In genomic region chr16:88733630-88734360, GRCh38 we compare ENCODE assay signal across 1 cellular context.
TF ChIP-seq lines count a peak whose summit lies in the region.

No MANE protein-coding gene starts in this region.

TF ChIP-seq in HepG2, 621 proteins besides CTCF, POLR2A, EP300 and RAD21:
- TF ChIP-seq, protein P1, sequence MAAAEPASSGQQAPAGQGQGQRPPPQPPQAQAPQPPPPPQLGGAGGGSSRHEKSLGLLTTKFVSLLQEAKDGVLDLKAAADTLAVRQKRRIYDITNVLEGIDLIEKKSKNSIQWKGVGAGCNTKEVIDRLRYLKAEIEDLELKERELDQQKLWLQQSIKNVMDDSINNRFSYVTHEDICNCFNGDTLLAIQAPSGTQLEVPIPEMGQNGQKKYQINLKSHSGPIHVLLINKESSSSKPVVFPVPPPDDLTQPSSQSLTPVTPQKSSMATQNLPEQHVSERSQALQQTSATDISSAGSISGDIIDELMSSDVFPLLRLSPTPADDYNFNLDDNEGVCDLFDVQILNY (CRISPR knock-in tag; conservative IDR thresholded peaks at IDR 0.05) = no peak
- TF ChIP-seq ZNF280B (CRISPR knock-in tag; IDR thresholded peaks at IDR 0.05; ENCODE audit: borderline replicate concordance) = no peak
- no peak for TF ChIP-seq ZNF33B (CRISPR knock-in tag; IDR thresholded peaks at IDR 0.05)
- TF ChIP-seq ZFP82 (CRISPR knock-in tag; IDR thresholded peaks at IDR 0.05; ENCODE audit: borderline replicate concordance) = no peak
- TF ChIP-seq IKZF4 (CRISPR knock-in tag; IDR thresholded peaks at IDR 0.05; ENCODE audit: borderline replicate concordance, low read depth, not compliant biosample characterization) = no peak
- TF ChIP-seq CCDC6 (CRISPR knock-in tag; IDR thresholded peaks at IDR 0.05) = no peak
- TF ChIP-seq, protein P2, sequence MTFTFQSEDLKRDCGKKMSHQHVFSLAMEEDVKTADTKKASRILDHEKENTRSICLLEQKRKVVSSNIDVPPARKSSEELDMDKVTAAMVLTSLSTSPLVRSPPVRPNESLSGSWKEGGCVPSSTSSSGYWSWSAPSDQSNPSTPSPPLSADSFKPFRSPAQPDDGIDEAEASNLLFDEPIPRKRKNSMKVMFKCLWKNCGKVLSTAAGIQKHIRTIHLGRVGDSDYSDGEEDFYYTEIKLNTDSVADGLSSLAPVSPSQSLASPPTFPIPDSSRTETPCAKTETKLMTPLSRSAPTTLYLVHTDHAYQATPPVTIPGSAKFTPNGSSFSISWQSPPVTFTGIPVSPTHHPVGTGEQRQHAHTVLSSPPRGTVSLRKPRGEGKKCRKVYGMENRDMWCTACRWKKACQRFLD (CRISPR knock-in tag; IDR thresholded peaks at IDR 0.05; ENCODE audit: borderline replicate concordance) = no peak
- TF ChIP-seq, protein P3, sequence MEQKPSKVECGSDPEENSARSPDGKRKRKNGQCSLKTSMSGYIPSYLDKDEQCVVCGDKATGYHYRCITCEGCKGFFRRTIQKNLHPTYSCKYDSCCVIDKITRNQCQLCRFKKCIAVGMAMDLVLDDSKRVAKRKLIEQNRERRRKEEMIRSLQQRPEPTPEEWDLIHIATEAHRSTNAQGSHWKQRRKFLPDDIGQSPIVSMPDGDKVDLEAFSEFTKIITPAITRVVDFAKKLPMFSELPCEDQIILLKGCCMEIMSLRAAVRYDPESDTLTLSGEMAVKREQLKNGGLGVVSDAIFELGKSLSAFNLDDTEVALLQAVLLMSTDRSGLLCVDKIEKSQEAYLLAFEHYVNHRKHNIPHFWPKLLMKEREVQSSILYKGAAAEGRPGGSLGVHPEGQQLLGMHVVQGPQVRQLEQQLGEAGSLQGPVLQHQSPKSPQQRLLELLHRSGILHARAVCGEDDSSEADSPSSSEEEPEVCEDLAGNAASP (CRISPR knock-in tag; IDR thresholded peaks at IDR 0.05; ENCODE audit: borderline replicate concordance) = no peak
- 0 out of 2 replicates have a peak, but pooled peaks have one; percentile 51 for TF ChIP-seq ZNF263 (CRISPR knock-in tag; IDR thresholded peaks at IDR 0.05)
- TF ChIP-seq MAZ (IDR thresholded peaks at IDR 0.05; ENCODE audit: borderline replicate concordance, low read depth, low read length) = no peak
- no peak for TF ChIP-seq MAZ (CRISPR knock-in tag; IDR thresholded peaks at IDR 0.05; ENCODE audit: low read depth)
- TF ChIP-seq NRL (CRISPR knock-in tag; IDR thresholded peaks at IDR 0.05; ENCODE audit: borderline replicate concordance) = no peak
- TF ChIP-seq, protein P4, sequence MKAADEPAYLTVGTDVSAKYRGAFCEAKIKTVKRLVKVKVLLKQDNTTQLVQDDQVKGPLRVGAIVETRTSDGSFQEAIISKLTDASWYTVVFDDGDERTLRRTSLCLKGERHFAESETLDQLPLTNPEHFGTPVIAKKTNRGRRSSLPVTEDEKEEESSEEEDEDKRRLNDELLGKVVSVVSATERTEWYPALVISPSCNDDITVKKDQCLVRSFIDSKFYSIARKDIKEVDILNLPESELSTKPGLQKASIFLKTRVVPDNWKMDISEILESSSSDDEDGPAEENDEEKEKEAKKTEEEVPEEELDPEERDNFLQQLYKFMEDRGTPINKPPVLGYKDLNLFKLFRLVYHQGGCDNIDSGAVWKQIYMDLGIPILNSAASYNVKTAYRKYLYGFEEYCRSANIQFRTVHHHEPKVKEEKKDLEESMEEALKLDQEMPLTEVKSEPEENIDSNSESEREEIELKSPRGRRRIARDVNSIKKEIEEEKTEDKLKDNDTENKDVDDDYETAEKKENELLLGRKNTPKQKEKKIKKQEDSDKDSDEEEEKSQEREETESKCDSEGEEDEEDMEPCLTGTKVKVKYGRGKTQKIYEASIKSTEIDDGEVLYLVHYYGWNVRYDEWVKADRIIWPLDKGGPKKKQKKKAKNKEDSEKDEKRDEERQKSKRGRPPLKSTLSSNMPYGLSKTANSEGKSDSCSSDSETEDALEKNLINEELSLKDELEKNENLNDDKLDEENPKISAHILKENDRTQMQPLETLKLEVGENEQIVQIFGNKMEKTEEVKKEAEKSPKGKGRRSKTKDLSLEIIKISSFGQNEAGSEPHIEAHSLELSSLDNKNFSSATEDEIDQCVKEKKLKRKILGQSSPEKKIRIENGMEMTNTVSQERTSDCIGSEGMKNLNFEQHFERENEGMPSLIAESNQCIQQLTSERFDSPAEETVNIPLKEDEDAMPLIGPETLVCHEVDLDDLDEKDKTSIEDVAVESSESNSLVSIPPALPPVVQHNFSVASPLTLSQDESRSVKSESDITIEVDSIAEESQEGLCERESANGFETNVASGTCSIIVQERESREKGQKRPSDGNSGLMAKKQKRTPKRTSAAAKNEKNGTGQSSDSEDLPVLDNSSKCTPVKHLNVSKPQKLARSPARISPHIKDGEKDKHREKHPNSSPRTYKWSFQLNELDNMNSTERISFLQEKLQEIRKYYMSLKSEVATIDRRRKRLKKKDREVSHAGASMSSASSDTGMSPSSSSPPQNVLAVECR (CRISPR knock-in tag; IDR thresholded peaks at IDR 0.05; ENCODE audit: borderline replicate concordance) = no peak
- peak; percentile 44 for TF ChIP-seq AGO2 (optimal IDR thresholded peaks at IDR 0.05; ENCODE audit: low read depth, low read length)
- TF ChIP-seq NR3C1 (CRISPR knock-in tag; IDR thresholded peaks at IDR 0.05) = no peak
- no peak for TF ChIP-seq HHEX (CRISPR knock-in tag; IDR thresholded peaks at IDR 0.05)
- TF ChIP-seq HNRNPLL (IDR thresholded peaks at IDR 0.05; ENCODE audit: low read depth, low read length, poor library complexity, severe bottlenecking) = peak; percentile 5
- no peak for TF ChIP-seq GTF2F1 (IDR thresholded peaks at IDR 0.05; ENCODE audit: low read length)
- TF ChIP-seq, protein P5, sequence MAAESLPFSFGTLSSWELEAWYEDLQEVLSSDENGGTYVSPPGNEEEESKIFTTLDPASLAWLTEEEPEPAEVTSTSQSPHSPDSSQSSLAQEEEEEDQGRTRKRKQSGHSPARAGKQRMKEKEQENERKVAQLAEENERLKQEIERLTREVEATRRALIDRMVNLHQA (CRISPR knock-in tag; IDR thresholded peaks at IDR 0.05) = no peak
- no peak for TF ChIP-seq ZBTB38 (CRISPR knock-in tag; IDR thresholded peaks at IDR 0.05)
- no peak for TF ChIP-seq NKX3-1 (CRISPR knock-in tag; IDR thresholded peaks at IDR 0.05)
- TF ChIP-seq, protein P6, sequence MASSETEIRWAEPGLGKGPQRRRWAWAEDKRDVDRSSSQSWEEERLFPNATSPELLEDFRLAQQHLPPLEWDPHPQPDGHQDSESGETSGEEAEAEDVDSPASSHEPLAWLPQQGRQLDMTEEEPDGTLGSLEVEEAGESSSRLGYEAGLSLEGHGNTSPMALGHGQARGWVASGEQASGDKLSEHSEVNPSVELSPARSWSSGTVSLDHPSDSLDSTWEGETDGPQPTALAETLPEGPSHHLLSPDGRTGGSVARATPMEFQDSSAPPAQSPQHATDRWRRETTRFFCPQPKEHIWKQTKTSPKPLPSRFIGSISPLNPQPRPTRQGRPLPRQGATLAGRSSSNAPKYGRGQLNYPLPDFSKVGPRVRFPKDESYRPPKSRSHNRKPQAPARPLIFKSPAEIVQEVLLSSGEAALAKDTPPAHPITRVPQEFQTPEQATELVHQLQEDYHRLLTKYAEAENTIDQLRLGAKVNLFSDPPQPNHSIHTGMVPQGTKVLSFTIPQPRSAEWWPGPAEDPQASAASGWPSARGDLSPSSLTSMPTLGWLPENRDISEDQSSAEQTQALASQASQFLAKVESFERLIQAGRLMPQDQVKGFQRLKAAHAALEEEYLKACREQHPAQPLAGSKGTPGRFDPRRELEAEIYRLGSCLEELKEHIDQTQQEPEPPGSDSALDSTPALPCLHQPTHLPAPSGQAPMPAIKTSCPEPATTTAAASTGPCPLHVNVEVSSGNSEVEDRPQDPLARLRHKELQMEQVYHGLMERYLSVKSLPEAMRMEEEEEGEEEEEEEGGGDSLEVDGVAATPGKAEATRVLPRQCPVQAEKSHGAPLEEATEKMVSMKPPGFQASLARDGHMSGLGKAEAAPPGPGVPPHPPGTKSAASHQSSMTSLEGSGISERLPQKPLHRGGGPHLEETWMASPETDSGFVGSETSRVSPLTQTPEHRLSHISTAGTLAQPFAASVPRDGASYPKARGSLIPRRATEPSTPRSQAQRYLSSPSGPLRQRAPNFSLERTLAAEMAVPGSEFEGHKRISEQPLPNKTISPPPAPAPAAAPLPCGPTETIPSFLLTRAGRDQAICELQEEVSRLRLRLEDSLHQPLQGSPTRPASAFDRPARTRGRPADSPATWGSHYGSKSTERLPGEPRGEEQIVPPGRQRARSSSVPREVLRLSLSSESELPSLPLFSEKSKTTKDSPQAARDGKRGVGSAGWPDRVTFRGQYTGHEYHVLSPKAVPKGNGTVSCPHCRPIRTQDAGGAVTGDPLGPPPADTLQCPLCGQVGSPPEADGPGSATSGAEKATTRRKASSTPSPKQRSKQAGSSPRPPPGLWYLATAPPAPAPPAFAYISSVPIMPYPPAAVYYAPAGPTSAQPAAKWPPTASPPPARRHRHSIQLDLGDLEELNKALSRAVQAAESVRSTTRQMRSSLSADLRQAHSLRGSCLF (CRISPR knock-in tag; IDR thresholded peaks at IDR 0.05; ENCODE audit: borderline replicate concordance) = no peak
- TF ChIP-seq ZNF549 (CRISPR knock-in tag; IDR thresholded peaks at IDR 0.05) = no peak
- no peak for TF ChIP-seq ZNF7 (CRISPR knock-in tag; IDR thresholded peaks at IDR 0.05)
- TF ChIP-seq GTF3A (CRISPR knock-in tag; conservative IDR thresholded peaks at IDR 0.05) = no peak
- TF ChIP-seq ZNF891 (CRISPR knock-in tag; IDR thresholded peaks at IDR 0.05) = no peak
- TF ChIP-seq, protein P7, sequence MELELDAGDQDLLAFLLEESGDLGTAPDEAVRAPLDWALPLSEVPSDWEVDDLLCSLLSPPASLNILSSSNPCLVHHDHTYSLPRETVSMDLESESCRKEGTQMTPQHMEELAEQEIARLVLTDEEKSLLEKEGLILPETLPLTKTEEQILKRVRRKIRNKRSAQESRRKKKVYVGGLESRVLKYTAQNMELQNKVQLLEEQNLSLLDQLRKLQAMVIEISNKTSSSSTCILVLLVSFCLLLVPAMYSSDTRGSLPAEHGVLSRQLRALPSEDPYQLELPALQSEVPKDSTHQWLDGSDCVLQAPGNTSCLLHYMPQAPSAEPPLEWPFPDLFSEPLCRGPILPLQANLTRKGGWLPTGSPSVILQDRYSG (CRISPR knock-in tag; IDR thresholded peaks at IDR 0.05) = no peak
- TF ChIP-seq ESRRA (CRISPR knock-in tag; IDR thresholded peaks at IDR 0.05; ENCODE audit: low read depth) = no peak
- TF ChIP-seq CEBPB (IDR thresholded peaks at IDR 0.05; ENCODE audit: borderline replicate concordance, low read depth, low read length) = peak; percentile 68
- 0 out of 2 replicates have a peak, but pooled peaks have one; percentile 60 for TF ChIP-seq HNRNPL (IDR thresholded peaks at IDR 0.05; ENCODE audit: low read depth, low read length)
- no peak for TF ChIP-seq ZKSCAN8 (CRISPR knock-in tag; IDR thresholded peaks at IDR 0.05; ENCODE audit: borderline replicate concordance)
- TF ChIP-seq SAP130 (CRISPR knock-in tag; IDR thresholded peaks at IDR 0.05; ENCODE audit: low read depth) = no peak
- no peak for TF ChIP-seq ZNF30 (CRISPR knock-in tag; IDR thresholded peaks at IDR 0.05)
